Comparison of ENCODE assay signal across 16 cellular contexts in genomic region chr17:11925271-11926021, GRCh38.
"Had no signal": no experiment of that assay in that cellular context is flagged by ENCODE, and none has a peak within 500 bp of the region (broad histone marks: within the 10 kb centered on the region; RNA-seq: fewer than 3 reads in every experiment).

No MANE protein-coding gene starts in this region.

- H3K4me1 ChIP-seq: breast epithelium, psoas muscle, sigmoid colon, spleen, upper lobe of right lung had no signal

- H3K27ac Mint-ChIP-seq: naive thymus-derived CD8-positive, alpha-beta T cell had no signal

- H3K27me3 ChIP-seq: breast epithelium, sigmoid colon, spleen, stomach, upper lobe of right lung had no signal

- H3K4me1 Mint-ChIP-seq: naive thymus-derived CD8-positive, alpha-beta T cell had no signal

- H3K9me3 ChIP-seq: breast epithelium, mucosa of descending colon, psoas muscle, sigmoid colon, stomach, thoracic aorta, upper lobe of right lung had no signal

- DNase-seq: activated CD4-positive, alpha-beta T cell treated with anti-CD3 and anti-CD28 coated beads, Interleukin-2, amount 50 U/mL, for 1 hour; activated naive CD4-positive, alpha-beta T cell; activated T-cell treated with anti-CD3 and anti-CD28 coated beads for 4 hours; aorta; kidney; mucosa of descending colon; naive thymus-derived CD8-positive, alpha-beta T cell; psoas muscle; sigmoid colon; spleen; stimulated activated CD4-positive, alpha-beta T cell treated with anti-CD3 and anti-CD28 coated beads, Interleukin-1b, Interleukin-23, amount 100 ng/mL, for 48 hours; stomach; upper lobe of right lung had no signal

- H3K27ac ChIP-seq: psoas muscle, stomach, thoracic aorta, upper lobe of right lung had no signal

- H3K4me3 ChIP-seq: breast epithelium, lung, mucosa of descending colon, psoas muscle, sigmoid colon, spleen, stomach, thoracic aorta, upper lobe of right lung had no signal

- H3K36me3 ChIP-seq: breast epithelium, sigmoid colon, spleen, stomach, thoracic aorta, upper lobe of right lung had no signal

- H3K36me3 Mint-ChIP-seq: naive thymus-derived CD8-positive, alpha-beta T cell had no signal

- H3K4me3 Mint-ChIP-seq: naive thymus-derived CD8-positive, alpha-beta T cell had no signal

- ATAC-seq: mucosa of descending colon; naive thymus-derived CD8-positive, alpha-beta T cell; psoas muscle; upper lobe of right lung had no signal
